Comparison of ENCODE assay signal across 14 cellular contexts in the genomic region with DNA sequence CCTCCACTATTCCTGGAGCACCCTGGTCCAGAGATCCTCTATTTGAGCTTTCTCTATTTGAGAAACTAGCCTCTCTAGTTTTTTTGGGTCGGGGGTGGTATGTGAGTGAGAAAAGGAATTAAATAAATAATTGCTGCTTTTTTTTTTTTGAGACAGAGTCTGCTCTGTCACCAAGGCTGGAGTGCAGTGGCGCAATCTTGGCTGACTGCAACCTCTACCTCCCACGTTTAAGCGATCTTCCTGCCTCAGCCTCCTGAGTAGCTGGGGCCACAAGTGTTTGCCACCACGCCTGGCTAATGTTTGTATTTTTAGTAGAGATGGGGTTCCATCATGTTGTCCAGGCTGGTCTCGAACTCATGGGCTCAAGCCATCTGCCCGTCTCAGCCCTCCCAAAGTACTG.
DNase-seq lines count a peak whose midpoint lies in the region; ATAC-seq and TF ChIP-seq lines count a peak whose summit lies in the region.
"Had no signal": no experiment of that assay in that cellular context is flagged by ENCODE, and none has a peak within 500 bp of the region (broad histone marks: within the 10 kb centered on the region; RNA-seq: fewer than 3 reads in every experiment).

No MANE protein-coding gene starts in this region.

- ATAC-seq in left lung = peak; percentile 17

- H3K4me3 Mint-ChIP-seq in activated naive CD4-positive, alpha-beta T cell treated with anti-CD3 and anti-CD28 coated beads, Interleukin-2, amount 10 ng/mL, durations not matched to agents 7 days and 5 days = no peak overlapping the region
- H3K4me3 Mint-ChIP-seq in stimulated activated naive CD8-positive, alpha-beta T cell treated with anti-CD3 and anti-CD28 coated beads, Interleukin-15, Interleukin-2, amounts not matched to agents 100 ng/mL and 50 ng/mL, for 24 hours = peak overlapping the region; percentile 57
- H3K4me3 Mint-ChIP-seq: IgD-negative memory B cell had no signal

- H3K27me3 ChIP-seq in WERI-Rb-1 (ENCODE audit: insufficient read depth, low read depth, severe bottlenecking) (no peaks in the 10 kb centered on the region), left lung (no peaks in the 10 kb centered on the region)

- H3K36me3 ChIP-seq in WERI-Rb-1 = peaks cover 20% of the 10 kb centered on the region
- H3K36me3 ChIP-seq in left lung = no peaks in the 10 kb centered on the region

- peaks cover 3 to 18% of the 10 kb centered on the region in 2 donors for H3K4me1 ChIP-seq in left lung
- H3K4me1 ChIP-seq: parathyroid adenoma had no signal

- H3K9me3 Mint-ChIP-seq in activated naive CD4-positive, alpha-beta T cell treated with anti-CD3 and anti-CD28 coated beads, Interleukin-2, amount 10 ng/mL, durations not matched to agents 7 days and 5 days = no peaks in the 10 kb centered on the region
- no peaks in the 10 kb centered on the region for H3K9me3 Mint-ChIP-seq in stimulated activated naive CD8-positive, alpha-beta T cell treated with anti-CD3 and anti-CD28 coated beads, Interleukin-15, Interleukin-2, amounts not matched to agents 100 ng/mL and 50 ng/mL, for 24 hours
- H3K9me3 Mint-ChIP-seq: IgD-negative memory B cell had no signal

- no peak overlapping the region for H3K4me3 ChIP-seq in WERI-Rb-1 (ENCODE audit: low read depth, low read length)
- no peak overlapping the region for H3K4me3 ChIP-seq in left lung

- DNase-seq in activated naive CD4-positive, alpha-beta T cell treated with anti-CD3 and anti-CD28 coated beads, Interleukin-2, amount 10 ng/mL, durations not matched to agents 7 days and 5 days = no peak
- no peak for DNase-seq in activated naive CD4-positive, alpha-beta T cell treated with Interleukin-2 at 50 U/mL for 16 hours
- DNase-seq in WERI-Rb-1 (no peak), left lung (peak in 1 of 2 donors; percentile 44), amygdala (lab: John Stamatoyannopoulos, UW) (no peak), posterior cingulate gyrus (no peak), NCI-H524 (lab: John Stamatoyannopoulos, UW) (no peak)
- DNase-seq: amniotic stem cell, Calu3, cerebellar nuclear complex, NCI-H1436 treated with DMSO at 0.1 percent for 48 hours had no signal

- H3K27ac ChIP-seq in WERI-Rb-1 (peak overlapping the region; percentile 1; the same call in 1 of the 2 replicates), left lung (no peak overlapping the region)
- H3K27ac ChIP-seq: parathyroid adenoma had no signal

- peak overlapping the region; percentile 25 for H3K27ac Mint-ChIP-seq in activated naive CD4-positive, alpha-beta T cell treated with anti-CD3 and anti-CD28 coated beads, Interleukin-2, amount 10 ng/mL, durations not matched to agents 7 days and 5 days
- H3K27ac Mint-ChIP-seq in stimulated activated naive CD8-positive, alpha-beta T cell treated with anti-CD3 and anti-CD28 coated beads, Interleukin-15, Interleukin-2, amounts not matched to agents 100 ng/mL and 50 ng/mL, for 24 hours = peak overlapping the region; percentile 88
- H3K27ac Mint-ChIP-seq: IgD-negative memory B cell had no signal

- H3K36me3 Mint-ChIP-seq in activated naive CD4-positive, alpha-beta T cell treated with anti-CD3 and anti-CD28 coated beads, Interleukin-2, amount 10 ng/mL, durations not matched to agents 7 days and 5 days = peaks cover 26% of the 10 kb centered on the region
- peaks cover 19% of the 10 kb centered on the region for H3K36me3 Mint-ChIP-seq in stimulated activated naive CD8-positive, alpha-beta T cell treated with anti-CD3 and anti-CD28 coated beads, Interleukin-15, Interleukin-2, amounts not matched to agents 100 ng/mL and 50 ng/mL, for 24 hours (ENCODE audit: low read depth)

- TF ChIP-seq CTCF in WERI-Rb-1 (IDR thresholded peaks at IDR 0.05; ENCODE audit: low read depth, low read length) (no peak), left lung (IDR thresholded peaks at IDR 0.05) (no peak)

- peaks cover 36% of the 10 kb centered on the region for H3K4me1 Mint-ChIP-seq in activated naive CD4-positive, alpha-beta T cell treated with anti-CD3 and anti-CD28 coated beads, Interleukin-2, amount 10 ng/mL, durations not matched to agents 7 days and 5 days
- peaks cover 71% of the 10 kb centered on the region for H3K4me1 Mint-ChIP-seq in stimulated activated naive CD8-positive, alpha-beta T cell treated with anti-CD3 and anti-CD28 coated beads, Interleukin-15, Interleukin-2, amounts not matched to agents 100 ng/mL and 50 ng/mL, for 24 hours (ENCODE audit: low read depth)

- no peaks in the 10 kb centered on the region for H3K9me3 ChIP-seq in WERI-Rb-1 (ENCODE audit: severe bottlenecking)
- no peaks in the 10 kb centered on the region for H3K9me3 ChIP-seq in left lung

- no peaks in the 10 kb centered on the region for H3K27me3 Mint-ChIP-seq in activated naive CD4-positive, alpha-beta T cell treated with anti-CD3 and anti-CD28 coated beads, Interleukin-2, amount 10 ng/mL, durations not matched to agents 7 days and 5 days
- no peaks in the 10 kb centered on the region for H3K27me3 Mint-ChIP-seq in stimulated activated naive CD8-positive, alpha-beta T cell treated with anti-CD3 and anti-CD28 coated beads, Interleukin-15, Interleukin-2, amounts not matched to agents 100 ng/mL and 50 ng/mL, for 24 hours
- H3K27me3 Mint-ChIP-seq: IgD-negative memory B cell had no signal

- intact Hi-C loops in left lung (cut with DNase I) = no loop called here
- intact Hi-C loops in posterior cingulate gyrus (cut with DNase I) = no loop called here

- CTCF ChIA-PET in activated naive CD4-positive, alpha-beta T cell treated with anti-CD3 and anti-CD28 coated beads, Interleukin-2, amount 10 ng/mL, durations not matched to agents 7 days and 5 days (lab: Charles Lee) = interaction anchor here (0.6 to 1.1 kb wide), 3 partner anchors 103 to 195 kb away, joined by 4 read pairs; no protein-coding TSS in a partner anchor
